8 cellular contexts compared by ENCODE assay signal in genomic region chr19:41928221-41928683, GRCh38. TPM values are rescaled to one million over a fixed set of nuclear protein-coding genes. Genes with fewer than 3 reads are reported as not detected.
A peak's percentile ranks its signal among the peaks of the same experiment; 100 is the strongest.
DNase-seq lines count a peak whose midpoint lies in the region; ATAC-seq and TF ChIP-seq lines count a peak whose summit lies in the region.

ERFL (minus strand) TSS chr19:41928449; CDS start chr19:41912919, 15,530 bp downstream.

- H3K36me3 ChIP-seq in iPS-18a (ENCODE audit: control insufficient read depth, low read depth, low read length) (no peaks in the 10 kb centered on the region), thyroid gland (no peaks in the 10 kb centered on the region)

- no peaks in the 10 kb centered on the region for H3K9me3 ChIP-seq in CD4-positive, alpha-beta T cell (ENCODE audit: control insufficient read depth, low read length)
- H3K9me3 ChIP-seq in iPS-18a (ENCODE audit: control insufficient read depth, low read depth, low read length) (no peaks in the 10 kb centered on the region), thyroid gland (no peaks in the 10 kb centered on the region)

- intact Hi-C loops in CD4-positive, alpha-beta T cell (cut with DNase I, micrococcal nuclease), result loop anchor here (2.0 to 5.0 kb wide), 3 partner anchors 15 to 41 kb away; no protein-coding TSS in a partner anchor
- intact Hi-C loops in thyroid gland (cut with DNase I), result no loop called here

- peak within 1 kb of the TSS; percentile 86 for H3K27ac Mint-ChIP-seq in CD4-positive, alpha-beta T cell
- no peak within 1 kb of the TSS for H3K27ac Mint-ChIP-seq in activated CD4-positive, alpha-beta memory T cell treated with anti-CD3 and anti-CD28 coated beads, Interleukin-2, amount 10 ng/mL, durations not matched to agents 7 days and 5 days
- H3K27ac Mint-ChIP-seq in stimulated activated naive CD8-positive, alpha-beta T cell treated with anti-CD3 and anti-CD28 coated beads, Interleukin-15, Interleukin-2, amounts not matched to agents 100 ng/mL and 50 ng/mL, for 24 hours, result peak within 1 kb of the TSS; percentile 81

- 1% methylated on average over 44 to 47 of the region's 49 CpGs for WGBS in thyroid gland, 2 donors

- DNase-seq in CD4-positive, alpha-beta T cell, result no peak
- peak; percentile 68 for DNase-seq in HK-2 (ENCODE audit: unreplicated experiment)
- DNase-seq in activated CD4-positive, alpha-beta memory T cell treated with anti-CD3 and anti-CD28 coated beads, Interleukin-2, amount 10 ng/mL, durations not matched to agents 7 days and 5 days, result no peak
- DNase-seq in thyroid gland, result no peak
- no peak for DNase-seq in kidney glomerular epithelial cell (lab: John Stamatoyannopoulos, UW)

- CTCF ChIA-PET in CD4-positive, alpha-beta T cell (lab: Charles Lee), result interaction anchor here (2.5 kb wide), 1 partner anchor 55 kb away, joined by 9 read pairs; no protein-coding TSS in a partner anchor
- CTCF ChIA-PET in activated CD4-positive, alpha-beta memory T cell treated with anti-CD3 and anti-CD28 coated beads, Interleukin-2, amount 10 ng/mL, durations not matched to agents 7 days and 5 days (lab: Charles Lee), result interaction anchor here (0.6 kb wide), 1 partner anchor 9 kb away, joined by 4 read pairs; no protein-coding TSS in a partner anchor

- H3K36me3 Mint-ChIP-seq in CD4-positive, alpha-beta T cell (ENCODE audit: low read depth), result peaks cover 6% of the 10 kb centered on the region
- peaks cover 4% of the 10 kb centered on the region for H3K36me3 Mint-ChIP-seq in activated CD4-positive, alpha-beta memory T cell treated with anti-CD3 and anti-CD28 coated beads, Interleukin-2, amount 10 ng/mL, durations not matched to agents 7 days and 5 days (ENCODE audit: low read depth)
- no peaks in the 10 kb centered on the region for H3K36me3 Mint-ChIP-seq in stimulated activated naive CD8-positive, alpha-beta T cell treated with anti-CD3 and anti-CD28 coated beads, Interleukin-15, Interleukin-2, amounts not matched to agents 100 ng/mL and 50 ng/mL, for 24 hours (ENCODE audit: low read depth)

- H3K4me3 Mint-ChIP-seq in CD4-positive, alpha-beta T cell, result peak within 1 kb of the TSS; percentile 90
- H3K4me3 Mint-ChIP-seq in activated CD4-positive, alpha-beta memory T cell treated with anti-CD3 and anti-CD28 coated beads, Interleukin-2, amount 10 ng/mL, durations not matched to agents 7 days and 5 days, result peak within 1 kb of the TSS; percentile 83
- H3K4me3 Mint-ChIP-seq in stimulated activated naive CD8-positive, alpha-beta T cell treated with anti-CD3 and anti-CD28 coated beads, Interleukin-15, Interleukin-2, amounts not matched to agents 100 ng/mL and 50 ng/mL, for 24 hours, result peak within 1 kb of the TSS; percentile 83

- peak within 1 kb of the TSS; percentile 42 for H3K27ac ChIP-seq in CD4-positive, alpha-beta T cell (ENCODE audit: low read depth, low read length)
- H3K27ac ChIP-seq in iPS-18a (ENCODE audit: low read length) (no peak within 1 kb of the TSS), thyroid gland (no peak within 1 kb of the TSS)

- no peaks in the 10 kb centered on the region for H3K27me3 ChIP-seq in CD4-positive, alpha-beta T cell (ENCODE audit: control insufficient read depth, insufficient read depth, low read length)
- peaks cover 99% of the 10 kb centered on the region for H3K27me3 ChIP-seq in iPS-18a (ENCODE audit: control insufficient read depth, insufficient read depth, low read length)
- peaks cover 41% of the 10 kb centered on the region for H3K27me3 ChIP-seq in thyroid gland

- H3K27me3 Mint-ChIP-seq in CD4-positive, alpha-beta T cell, result no peaks in the 10 kb centered on the region
- peaks cover 33% of the 10 kb centered on the region for H3K27me3 Mint-ChIP-seq in activated CD4-positive, alpha-beta memory T cell treated with anti-CD3 and anti-CD28 coated beads, Interleukin-2, amount 10 ng/mL, durations not matched to agents 7 days and 5 days
- H3K27me3 Mint-ChIP-seq in stimulated activated naive CD8-positive, alpha-beta T cell treated with anti-CD3 and anti-CD28 coated beads, Interleukin-15, Interleukin-2, amounts not matched to agents 100 ng/mL and 50 ng/mL, for 24 hours, result peaks cover 8% of the 10 kb centered on the region

- peaks cover 35% of the 10 kb centered on the region for H3K4me1 Mint-ChIP-seq in CD4-positive, alpha-beta T cell (ENCODE audit: low read depth)
- H3K4me1 Mint-ChIP-seq in activated CD4-positive, alpha-beta memory T cell treated with anti-CD3 and anti-CD28 coated beads, Interleukin-2, amount 10 ng/mL, durations not matched to agents 7 days and 5 days, result peaks cover 19% of the 10 kb centered on the region
- H3K4me1 Mint-ChIP-seq in stimulated activated naive CD8-positive, alpha-beta T cell treated with anti-CD3 and anti-CD28 coated beads, Interleukin-15, Interleukin-2, amounts not matched to agents 100 ng/mL and 50 ng/mL, for 24 hours (ENCODE audit: low read depth), result peaks cover 36% of the 10 kb centered on the region

- H3K4me3 ChIP-seq in iPS-18a (ENCODE audit: low read length), result peak within 1 kb of the TSS; percentile 49
- peak within 1 kb of the TSS in 1 of 3 donors; percentile 23 for H3K4me3 ChIP-seq in thyroid gland (replicated peaks in 1 of 3)

- peaks cover 4% of the 10 kb centered on the region for H3K4me1 ChIP-seq in iPS-18a (ENCODE audit: control insufficient read depth, low read depth, low read length)
- H3K4me1 ChIP-seq in thyroid gland, result peaks cover 9 to 16% of the 10 kb centered on the region in 2 donors

- H3K9ac ChIP-seq in iPS-18a (ENCODE audit: low read length), result no peak within 1 kb of the TSS

- no peaks in the 10 kb centered on the region for H3K9me3 Mint-ChIP-seq in CD4-positive, alpha-beta T cell
- H3K9me3 Mint-ChIP-seq in activated CD4-positive, alpha-beta memory T cell treated with anti-CD3 and anti-CD28 coated beads, Interleukin-2, amount 10 ng/mL, durations not matched to agents 7 days and 5 days, result no peaks in the 10 kb centered on the region
- H3K9me3 Mint-ChIP-seq in stimulated activated naive CD8-positive, alpha-beta T cell treated with anti-CD3 and anti-CD28 coated beads, Interleukin-15, Interleukin-2, amounts not matched to agents 100 ng/mL and 50 ng/mL, for 24 hours, result no peaks in the 10 kb centered on the region

- TF ChIP-seq POLR2A in thyroid gland (IDR thresholded peaks at IDR 0.05), result no peak

- no peak for TF ChIP-seq CTCF in CD4-positive, alpha-beta T cell (IDR thresholded peaks at IDR 0.05)
- TF ChIP-seq CTCF in thyroid gland (IDR thresholded peaks at IDR 0.05), result no peak

- POLR2A ChIA-PET in CD4-positive, alpha-beta T cell (lab: Charles Lee), result interaction anchor here (0.5 to 4.7 kb wide), 11 partner anchors 12 to 1462 kb away, joined by 3 to 62 read pairs (median 6); partner anchors contain the start of genes ARHGEF1 and RPS19
- POLR2A ChIA-PET in activated CD4-positive, alpha-beta memory T cell treated with anti-CD3 and anti-CD28 coated beads, Interleukin-2, amount 10 ng/mL, durations not matched to agents 7 days and 5 days (lab: Charles Lee), result interaction anchor here (1.0 to 2.3 kb wide), 5 partner anchors 13 to 43 kb away, joined by 3 to 7 read pairs (median 5); no protein-coding TSS in a partner anchor

- peak; percentile 18 for ATAC-seq in CD4-positive, alpha-beta T cell (ENCODE audit: poor library complexity)
- ATAC-seq in GM19463 (IDR thresholded peaks at IDR 0.05; ENCODE audit: unreplicated experiment), result no peak

RNA-seq across cellular contexts. Expression of gene ERFL, which starts in this region (rescaled TPM):
- 1 to 10 TPM; 7.7 to 8.9 TPM for total RNA-seq in CD4-positive, alpha-beta T cell
- total RNA-seq in activated CD4-positive, alpha-beta memory T cell treated with anti-CD3 and anti-CD28 coated beads, Interleukin-2, amount 10 ng/mL, durations not matched to agents 7 days and 5 days, result 1 to 10 TPM; 1.5 to 1.7 TPM
- total RNA-seq in thyroid gland, result under 1 TPM in 1 of 4 donors, not detected in 3; 0.24 TPM
